Comparison of ENCODE assay signal across 1 cellular context in the genomic region with DNA sequence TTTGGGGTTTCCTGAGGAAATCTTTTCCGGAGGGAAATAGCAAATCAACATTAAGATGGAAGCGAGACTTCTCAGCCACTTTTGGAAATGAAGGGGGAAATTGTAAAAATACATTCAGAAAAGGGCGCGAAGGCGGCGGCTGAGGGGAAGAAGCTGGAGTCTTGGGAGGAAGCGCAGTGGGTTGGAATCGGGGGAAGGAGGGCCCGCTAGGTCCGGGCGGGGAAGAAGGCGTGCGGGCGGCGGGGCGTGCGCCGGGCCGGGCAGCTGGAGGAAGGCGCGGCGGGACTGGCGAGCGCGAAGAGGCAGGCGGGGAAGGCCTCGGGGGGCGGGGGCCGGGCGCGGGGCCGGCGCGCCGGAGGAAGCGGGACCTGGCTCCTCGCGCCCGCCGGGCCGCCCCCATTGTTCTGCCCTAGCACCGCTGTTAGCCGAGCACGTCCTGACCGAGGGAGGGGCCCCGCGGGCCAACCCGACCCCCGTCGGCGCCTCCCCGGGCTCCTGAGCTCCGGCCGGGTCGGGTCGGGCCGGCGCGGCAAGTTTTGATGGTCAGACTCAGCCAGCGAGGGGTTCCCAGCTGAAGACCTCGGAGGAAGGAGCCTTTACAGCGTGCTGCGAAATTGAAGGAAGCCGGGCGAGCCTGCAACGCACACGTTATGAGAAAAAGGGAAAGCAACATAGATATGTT.
TF ChIP-seq lines count a peak whose summit lies in the region.

No MANE protein-coding gene starts in this region.

TF ChIP-seq in HepG2, 621 proteins besides CTCF, POLR2A, EP300 and RAD21 (continued from another document):
- TF ChIP-seq HOXD1 (CRISPR knock-in tag; IDR thresholded peaks at IDR 0.05) (peak; percentile 86; the same call in 1 of the 2 replicates), KLF16 (CRISPR knock-in tag; IDR thresholded peaks at IDR 0.05) (0 out of 4 replicates have a peak, but pooled peaks of 1 of the 2 experiments have one; percentile 39), ZNF354B (CRISPR knock-in tag; IDR thresholded peaks at IDR 0.05) (no peak), TBL1XR1 (IDR thresholded peaks at IDR 0.05; ENCODE audit: borderline replicate concordance, low read length, partially characterized antibody) (no peak), ZC3H4 (CRISPR knock-in tag; IDR thresholded peaks at IDR 0.05; ENCODE audit: borderline replicate concordance) (peak; percentile 23; the same call in 1 of the 2 replicates), ZNF780A (CRISPR knock-in tag; IDR thresholded peaks at IDR 0.05) (peak; percentile 66; the same call in 1 of the 2 replicates), SALL1 (CRISPR knock-in tag; IDR thresholded peaks at IDR 0.05) (peak; percentile 79), TGIF2 (CRISPR knock-in tag; IDR thresholded peaks at IDR 0.05) (0 out of 2 replicates have a peak, but pooled peaks have one; percentile 33), KMT2B (CRISPR knock-in tag; IDR thresholded peaks at IDR 0.05) (peak; percentile 56), ZSCAN9 (CRISPR knock-in tag; IDR thresholded peaks at IDR 0.05; ENCODE audit: borderline replicate concordance) (0 out of 2 replicates have a peak, but pooled peaks have one; percentile 42), ZFP36L2 (CRISPR knock-in tag; IDR thresholded peaks at IDR 0.05) (no peak; the same call in 1 of the 2 replicates), RBAK (CRISPR knock-in tag; IDR thresholded peaks at IDR 0.05) (no peak), ZNF616 (CRISPR knock-in tag; IDR thresholded peaks at IDR 0.05; ENCODE audit: low read depth) (no peak), KMT2A (CRISPR knock-in tag; IDR thresholded peaks at IDR 0.05) (peak; percentile 96), ZNF446 (CRISPR knock-in tag; IDR thresholded peaks at IDR 0.05) (0 out of 2 replicates have a peak, but pooled peaks have one; percentile 1), ZNF44 (CRISPR knock-in tag; IDR thresholded peaks at IDR 0.05) (0 out of 2 replicates have a peak, but pooled peaks have one; percentile 53), KLF6 (CRISPR knock-in tag; IDR thresholded peaks at IDR 0.05) (0 out of 2 replicates have a peak, but pooled peaks have one; percentile 61), ZNF180 (CRISPR knock-in tag; IDR thresholded peaks at IDR 0.05; ENCODE audit: borderline replicate concordance, low read depth) (peak; percentile 57; the same call in 1 of the 2 replicates), ERF (CRISPR knock-in tag; IDR thresholded peaks at IDR 0.05) (peak; percentile 49), GFI1 (CRISPR knock-in tag; IDR thresholded peaks at IDR 0.05; ENCODE audit: borderline replicate concordance) (peak; percentile 82), ZNF333 (CRISPR knock-in tag; IDR thresholded peaks at IDR 0.05; ENCODE audit: borderline replicate concordance) (0 out of 2 replicates have a peak, but pooled peaks have one; percentile 32)
- TF ChIP-seq, protein P1, sequence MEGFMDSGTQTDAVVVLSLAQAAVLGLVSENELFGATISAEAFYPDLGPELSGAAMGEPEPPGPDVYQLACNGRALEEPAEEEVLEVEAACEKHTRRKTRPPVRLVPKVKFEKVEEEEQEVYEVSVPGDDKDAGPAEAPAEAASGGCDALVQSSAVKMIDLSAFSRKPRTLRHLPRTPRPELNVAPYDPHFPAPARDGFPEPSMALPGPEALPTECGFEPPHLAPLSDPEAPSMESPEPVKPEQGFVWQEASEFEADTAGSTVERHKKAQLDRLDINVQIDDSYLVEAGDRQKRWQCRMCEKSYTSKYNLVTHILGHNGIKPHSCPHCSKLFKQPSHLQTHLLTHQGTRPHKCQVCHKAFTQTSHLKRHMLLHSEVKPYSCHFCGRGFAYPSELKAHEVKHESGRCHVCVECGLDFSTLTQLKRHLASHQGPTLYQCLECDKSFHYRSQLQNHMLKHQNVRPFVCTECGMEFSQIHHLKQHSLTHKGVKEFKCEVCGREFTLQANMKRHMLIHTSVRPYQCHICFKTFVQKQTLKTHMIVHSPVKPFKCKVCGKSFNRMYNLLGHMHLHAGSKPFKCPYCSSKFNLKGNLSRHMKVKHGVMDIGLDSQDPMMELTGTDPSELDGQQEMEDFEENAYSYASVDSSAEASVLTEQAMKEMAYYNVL (CRISPR knock-in tag; IDR thresholded peaks at IDR 0.05; ENCODE audit: borderline replicate concordance): peak; percentile 6; the same call in 1 of the 2 replicates
- TF ChIP-seq, protein P2, sequence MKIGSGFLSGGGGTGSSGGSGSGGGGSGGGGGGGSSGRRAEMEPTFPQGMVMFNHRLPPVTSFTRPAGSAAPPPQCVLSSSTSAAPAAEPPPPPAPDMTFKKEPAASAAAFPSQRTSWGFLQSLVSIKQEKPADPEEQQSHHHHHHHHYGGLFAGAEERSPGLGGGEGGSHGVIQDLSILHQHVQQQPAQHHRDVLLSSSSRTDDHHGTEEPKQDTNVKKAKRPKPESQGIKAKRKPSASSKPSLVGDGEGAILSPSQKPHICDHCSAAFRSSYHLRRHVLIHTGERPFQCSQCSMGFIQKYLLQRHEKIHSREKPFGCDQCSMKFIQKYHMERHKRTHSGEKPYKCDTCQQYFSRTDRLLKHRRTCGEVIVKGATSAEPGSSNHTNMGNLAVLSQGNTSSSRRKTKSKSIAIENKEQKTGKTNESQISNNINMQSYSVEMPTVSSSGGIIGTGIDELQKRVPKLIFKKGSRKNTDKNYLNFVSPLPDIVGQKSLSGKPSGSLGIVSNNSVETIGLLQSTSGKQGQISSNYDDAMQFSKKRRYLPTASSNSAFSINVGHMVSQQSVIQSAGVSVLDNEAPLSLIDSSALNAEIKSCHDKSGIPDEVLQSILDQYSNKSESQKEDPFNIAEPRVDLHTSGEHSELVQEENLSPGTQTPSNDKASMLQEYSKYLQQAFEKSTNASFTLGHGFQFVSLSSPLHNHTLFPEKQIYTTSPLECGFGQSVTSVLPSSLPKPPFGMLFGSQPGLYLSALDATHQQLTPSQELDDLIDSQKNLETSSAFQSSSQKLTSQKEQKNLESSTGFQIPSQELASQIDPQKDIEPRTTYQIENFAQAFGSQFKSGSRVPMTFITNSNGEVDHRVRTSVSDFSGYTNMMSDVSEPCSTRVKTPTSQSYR (CRISPR knock-in tag; IDR thresholded peaks at IDR 0.05; ENCODE audit: borderline replicate concordance): peak; percentile 62
- TF ChIP-seq, protein P3, sequence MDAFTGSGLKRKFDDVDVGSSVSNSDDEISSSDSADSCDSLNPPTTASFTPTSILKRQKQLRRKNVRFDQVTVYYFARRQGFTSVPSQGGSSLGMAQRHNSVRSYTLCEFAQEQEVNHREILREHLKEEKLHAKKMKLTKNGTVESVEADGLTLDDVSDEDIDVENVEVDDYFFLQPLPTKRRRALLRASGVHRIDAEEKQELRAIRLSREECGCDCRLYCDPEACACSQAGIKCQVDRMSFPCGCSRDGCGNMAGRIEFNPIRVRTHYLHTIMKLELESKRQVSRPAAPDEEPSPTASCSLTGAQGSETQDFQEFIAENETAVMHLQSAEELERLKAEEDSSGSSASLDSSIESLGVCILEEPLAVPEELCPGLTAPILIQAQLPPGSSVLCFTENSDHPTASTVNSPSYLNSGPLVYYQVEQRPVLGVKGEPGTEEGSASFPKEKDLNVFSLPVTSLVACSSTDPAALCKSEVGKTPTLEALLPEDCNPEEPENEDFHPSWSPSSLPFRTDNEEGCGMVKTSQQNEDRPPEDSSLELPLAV (CRISPR knock-in tag; conservative IDR thresholded peaks at IDR 0.05; ENCODE audit: low read depth): peak; percentile 85; the same call in 1 of the 2 replicates
- TF ChIP-seq, protein P4, sequence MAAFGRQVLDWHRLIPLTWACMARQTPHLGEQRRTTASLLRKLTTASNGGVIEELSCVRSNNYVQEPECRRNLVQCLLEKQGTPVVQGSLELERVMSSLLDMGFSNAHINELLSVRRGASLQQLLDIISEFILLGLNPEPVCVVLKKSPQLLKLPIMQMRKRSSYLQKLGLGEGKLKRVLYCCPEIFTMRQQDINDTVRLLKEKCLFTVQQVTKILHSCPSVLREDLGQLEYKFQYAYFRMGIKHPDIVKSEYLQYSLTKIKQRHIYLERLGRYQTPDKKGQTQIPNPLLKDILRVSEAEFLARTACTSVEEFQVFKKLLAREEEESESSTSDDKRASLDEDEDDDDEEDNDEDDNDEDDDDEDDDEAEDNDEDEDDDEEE (CRISPR knock-in tag; IDR thresholded peaks at IDR 0.05): 0 out of 2 replicates have a peak, but pooled peaks have one; percentile 25
- TF ChIP-seq, protein P5, sequence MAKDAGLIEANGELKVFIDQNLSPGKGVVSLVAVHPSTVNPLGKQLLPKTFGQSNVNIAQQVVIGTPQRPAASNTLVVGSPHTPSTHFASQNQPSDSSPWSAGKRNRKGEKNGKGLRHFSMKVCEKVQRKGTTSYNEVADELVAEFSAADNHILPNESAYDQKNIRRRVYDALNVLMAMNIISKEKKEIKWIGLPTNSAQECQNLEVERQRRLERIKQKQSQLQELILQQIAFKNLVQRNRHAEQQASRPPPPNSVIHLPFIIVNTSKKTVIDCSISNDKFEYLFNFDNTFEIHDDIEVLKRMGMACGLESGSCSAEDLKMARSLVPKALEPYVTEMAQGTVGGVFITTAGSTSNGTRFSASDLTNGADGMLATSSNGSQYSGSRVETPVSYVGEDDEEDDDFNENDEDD (CRISPR knock-in tag; IDR thresholded peaks at IDR 0.05; ENCODE audit: borderline replicate concordance): peak; percentile 63; the same call in 1 of the 2 replicates
- TF ChIP-seq, protein P6, sequence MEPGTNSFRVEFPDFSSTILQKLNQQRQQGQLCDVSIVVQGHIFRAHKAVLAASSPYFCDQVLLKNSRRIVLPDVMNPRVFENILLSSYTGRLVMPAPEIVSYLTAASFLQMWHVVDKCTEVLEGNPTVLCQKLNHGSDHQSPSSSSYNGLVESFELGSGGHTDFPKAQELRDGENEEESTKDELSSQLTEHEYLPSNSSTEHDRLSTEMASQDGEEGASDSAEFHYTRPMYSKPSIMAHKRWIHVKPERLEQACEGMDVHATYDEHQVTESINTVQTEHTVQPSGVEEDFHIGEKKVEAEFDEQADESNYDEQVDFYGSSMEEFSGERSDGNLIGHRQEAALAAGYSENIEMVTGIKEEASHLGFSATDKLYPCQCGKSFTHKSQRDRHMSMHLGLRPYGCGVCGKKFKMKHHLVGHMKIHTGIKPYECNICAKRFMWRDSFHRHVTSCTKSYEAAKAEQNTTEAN (CRISPR knock-in tag; conservative IDR thresholded peaks at IDR 0.05): 0 out of 2 replicates have a peak, but pooled peaks have one; percentile 54
